Comparison of ENCODE assay signal across 8 cellular contexts in the genomic region with DNA sequence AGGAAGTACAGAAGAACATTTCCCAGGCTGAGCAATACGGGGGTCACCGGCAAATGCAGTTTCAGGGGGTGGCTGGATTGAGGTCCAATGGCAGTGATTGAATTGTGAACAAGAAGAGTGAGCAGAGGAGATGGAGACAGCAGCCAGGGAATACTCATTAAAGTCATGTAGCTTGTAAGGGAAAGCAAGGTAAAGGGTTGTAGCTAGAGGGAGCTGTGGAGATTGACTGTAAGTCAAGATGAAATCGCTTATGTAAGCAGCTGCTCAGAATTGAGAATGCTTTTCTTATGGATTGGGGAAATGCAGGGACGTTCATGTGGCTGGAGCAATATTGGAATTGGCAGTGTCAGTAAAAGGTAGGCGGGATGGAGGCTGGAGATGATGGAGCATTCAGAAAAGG.
DNase-seq lines count a peak whose midpoint lies in the region; ATAC-seq and TF ChIP-seq lines count a peak whose summit lies in the region.

No MANE protein-coding gene starts in this region.

- H3K27me3 Mint-ChIP-seq in activated CD8-positive, alpha-beta memory T cell treated with anti-CD3 and anti-CD28 coated beads, Interleukin-2, amount 10 ng/mL, durations not matched to agents 7 days and 5 days: peaks cover 19% of the 10 kb centered on the region

- no peaks in the 10 kb centered on the region for H3K36me3 Mint-ChIP-seq in activated CD8-positive, alpha-beta memory T cell treated with anti-CD3 and anti-CD28 coated beads, Interleukin-2, amount 10 ng/mL, durations not matched to agents 7 days and 5 days

- H3K9me3 ChIP-seq in AG04450 (ENCODE audit: control insufficient read depth, insufficient read depth, low read length): no peaks in the 10 kb centered on the region

- peaks cover 17% of the 10 kb centered on the region for H3K27me3 ChIP-seq in AG04450 (ENCODE audit: control insufficient read depth, insufficient read depth, low read length)

- ATAC-seq in activated CD8-positive, alpha-beta memory T cell treated with anti-CD3 and anti-CD28 coated beads, Interleukin-2, amount 10 ng/mL, durations not matched to agents 7 days and 5 days: no peak
- ATAC-seq in HG03175 (IDR thresholded peaks at IDR 0.05; ENCODE audit: unreplicated experiment): no peak
- ATAC-seq in GM18861 (IDR thresholded peaks at IDR 0.05; ENCODE audit: unreplicated experiment): no peak

- no peaks in the 10 kb centered on the region for H3K9me3 Mint-ChIP-seq in activated CD8-positive, alpha-beta memory T cell treated with anti-CD3 and anti-CD28 coated beads, Interleukin-2, amount 10 ng/mL, durations not matched to agents 7 days and 5 days (ENCODE audit: low read depth)

- peak; percentile 10 for DNase-seq in AG04450 (ENCODE audit: low read depth, low spot score)
- DNase-seq in GM13976 (ENCODE audit: low spot score): peak; percentile 62
- DNase-seq in SK-MEL-5 (ENCODE audit: low read depth, low spot score): peak; percentile 63
- DNase-seq in iPS-NIHi7 (ENCODE audit: extremely low spot score): peak; percentile 60
- DNase-seq in activated CD8-positive, alpha-beta memory T cell treated with anti-CD3 and anti-CD28 coated beads, Interleukin-2, amount 10 ng/mL, durations not matched to agents 7 days and 5 days: no peak
- DNase-seq in UCSD-AML1 (lab: John Stamatoyannopoulos, UW; ENCODE audit: unreplicated experiment): no peak

- H3K4me1 Mint-ChIP-seq in activated CD8-positive, alpha-beta memory T cell treated with anti-CD3 and anti-CD28 coated beads, Interleukin-2, amount 10 ng/mL, durations not matched to agents 7 days and 5 days: no peaks in the 10 kb centered on the region

- CTCF ChIA-PET in AG04450 (lab: Charles Lee): interaction anchor here (1.1 to 2.0 kb wide), 3 partner anchors 17 to 78 kb away, joined by 3 to 11 read pairs (median 3); no protein-coding TSS in a partner anchor
- CTCF ChIA-PET in activated CD8-positive, alpha-beta memory T cell treated with anti-CD3 and anti-CD28 coated beads, Interleukin-2, amount 10 ng/mL, durations not matched to agents 7 days and 5 days (lab: Charles Lee): interaction anchor here (0.8 to 1.6 kb wide), 3 partner anchors 18 to 282 kb away, joined by 4 to 6 read pairs (median 4); no protein-coding TSS in a partner anchor

- POLR2A ChIA-PET in AG04450 (lab: Yijun Ruan, JAX): no interaction called here

- no peak overlapping the region for H3K27ac Mint-ChIP-seq in activated CD8-positive, alpha-beta memory T cell treated with anti-CD3 and anti-CD28 coated beads, Interleukin-2, amount 10 ng/mL, durations not matched to agents 7 days and 5 days

- in situ Hi-C loops in GM13976 (cut with MboI; ENCODE audit: low sequenced_read_pairs, unreplicated experiment): no loop called here
- in situ Hi-C loops in SK-MEL-5 (cut with HindIII; ENCODE audit: low pct_unique_long_range_greater_than_20kb, low sequenced_read_pairs): no loop called here

- TF ChIP-seq CTCF in AG04450 (IDR thresholded peaks at IDR 0.05; ENCODE audit: low read depth, low read length) (peak; percentile 47), GM13976 (IDR thresholded peaks at IDR 0.05; ENCODE audit: borderline replicate concordance, control extremely low read depth, extremely low read depth, insufficient read depth, missing control alignments) (peak; percentile 52)

- H3K27ac ChIP-seq in AG04450 (ENCODE audit: low read depth, low read length): no peak overlapping the region

- no peak overlapping the region for H3K4me3 Mint-ChIP-seq in activated CD8-positive, alpha-beta memory T cell treated with anti-CD3 and anti-CD28 coated beads, Interleukin-2, amount 10 ng/mL, durations not matched to agents 7 days and 5 days

- no peak overlapping the region for H3K4me3 ChIP-seq in AG04450 (ENCODE audit: low read depth, low read length)

Comparison
In these comparisons a context has a peak if more than half of its experiments do, and no peak if none do; other contexts are left out.
1. DNase-seq: peak in AG04450 (single experiment), GM13976 (single experiment), SK-MEL-5 (single experiment) and iPS-NIHi7 (single experiment); none in activated CD8-positive, alpha-beta memory T cell treated with anti-CD3 and anti-CD28 coated beads, Interleukin-2, amount 10 ng/mL, durations not matched to agents 7 days and 5 days (single experiment) and UCSD-AML1 (single experiment).